1 cellular context compared by ENCODE assay signal in the genomic region with DNA sequence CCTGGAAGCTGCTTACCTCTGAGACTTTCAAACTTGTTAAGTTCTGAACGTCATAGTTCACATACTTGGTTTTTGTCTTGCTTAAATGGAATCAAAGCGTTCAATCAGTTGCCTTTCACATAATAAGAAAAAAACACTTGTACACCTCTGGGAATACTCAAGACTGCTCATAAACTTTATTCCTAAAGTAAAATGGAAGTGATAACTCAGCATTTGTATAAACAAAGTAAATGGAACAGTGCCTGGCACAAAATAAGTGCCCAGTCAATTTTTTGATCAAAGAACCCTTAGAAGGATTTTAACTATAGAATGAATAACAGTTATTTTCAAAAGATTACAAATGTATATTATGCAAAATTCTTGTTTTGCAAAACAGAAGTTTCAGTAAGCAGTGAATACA.
TF ChIP-seq lines count a peak whose summit lies in the region.

No MANE protein-coding gene starts in this region.

TF ChIP-seq in endothelial cell of umbilical vein, 7 proteins besides CTCF, POLR2A, EP300 and RAD21:
- TF ChIP-seq EZH2 (IDR thresholded peaks at IDR 0.05; ENCODE audit: borderline replicate concordance, low read depth, low read length, severe bottlenecking) (no peak), FOS (IDR thresholded peaks at IDR 0.05; ENCODE audit: borderline replicate concordance, insufficient read depth, low read length) (no peak), GATA2 (IDR thresholded peaks at IDR 0.05; ENCODE audit: insufficient read depth, insufficient read length, low read depth, low read length) (no peak), POLR2AphosphoS5 (IDR thresholded peaks at IDR 0.05; ENCODE audit: insufficient read depth, low read depth, low read length) (no peak), JUN (IDR thresholded peaks at IDR 0.05; ENCODE audit: borderline replicate concordance, insufficient read depth, insufficient read length, low read depth) (no peak), MYC (IDR thresholded peaks at IDR 0.05; ENCODE audit: low read depth, low read length) (no peak)
- TF ChIP-seq, protein P1, sequence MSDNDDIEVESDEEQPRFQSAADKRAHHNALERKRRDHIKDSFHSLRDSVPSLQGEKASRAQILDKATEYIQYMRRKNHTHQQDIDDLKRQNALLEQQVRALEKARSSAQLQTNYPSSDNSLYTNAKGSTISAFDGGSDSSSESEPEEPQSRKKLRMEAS (IDR thresholded peaks at IDR 0.05; ENCODE audit: insufficient read depth, insufficient read length): no peak
